Comparison of ENCODE assay signal across 8 cellular contexts in the genomic region with DNA sequence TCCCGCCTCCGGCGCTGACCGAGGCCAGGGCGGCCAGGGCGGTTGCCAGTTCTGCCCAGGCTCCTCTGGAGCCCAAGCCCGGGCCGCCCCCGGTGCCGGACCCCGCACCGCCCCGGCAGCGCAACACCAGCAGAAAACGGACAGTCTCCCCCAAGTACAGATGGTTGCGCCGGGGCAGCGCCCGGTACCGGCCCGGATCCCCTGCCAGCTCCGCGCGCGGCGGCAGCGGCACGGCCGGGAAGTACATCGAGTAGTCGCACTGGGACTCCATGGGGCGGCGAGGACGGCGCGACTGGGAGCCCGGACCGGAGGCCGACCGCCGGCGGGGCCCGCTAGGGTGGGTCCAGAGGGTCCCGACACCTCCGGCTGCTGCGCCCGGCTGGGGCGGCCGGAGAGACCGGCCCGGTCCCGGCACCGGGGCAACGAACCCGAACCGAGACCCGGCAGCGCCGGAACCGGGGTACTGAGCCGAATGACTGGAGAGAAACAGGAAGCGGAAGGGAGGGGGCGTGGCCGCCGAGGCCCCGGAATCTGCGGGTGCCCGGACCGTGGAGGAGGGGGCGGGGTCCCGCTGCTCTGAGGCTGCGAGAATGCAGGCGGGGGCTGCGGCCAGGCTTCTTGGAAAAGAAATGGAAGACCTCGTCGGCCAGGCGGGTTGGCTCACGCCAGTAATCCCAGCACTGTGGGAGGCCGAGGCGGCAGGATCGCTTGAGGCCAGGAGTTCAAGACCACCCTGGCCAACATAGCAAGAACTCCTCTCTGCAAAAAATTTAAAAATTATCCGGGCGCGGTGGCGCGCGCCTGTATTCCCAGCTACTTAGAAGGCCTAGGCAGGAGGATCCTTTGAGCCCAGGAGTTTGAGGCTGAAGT. TPM values are rescaled to one million over a fixed set of nuclear protein-coding genes. Genes with fewer than 3 reads are reported as not detected.
A peak's percentile ranks its signal among the peaks of the same experiment; 100 is the strongest.
DNase-seq lines count a peak whose midpoint lies in the region; TF ChIP-seq lines count a peak whose summit lies in the region.

Gene TRAPPC14, minus strand, starts transcription at position 495 of the 870 bp plus-strand sequence. Its CDS starts 224 bp downstream, at position 271.

- H3K9me3 ChIP-seq in SK-N-SH = no peaks in the 10 kb centered on the region
- H3K9me3 ChIP-seq in neutrophil = no peaks in the 10 kb centered on the region

- peak within 1 kb of the TSS; percentile 83 for H2AFZ ChIP-seq in SK-N-SH (ENCODE audit: low read depth)

- peak within 1 kb of the TSS; percentile 66 for H3K4me3 ChIP-seq in NB4 (ENCODE audit: low read depth, low read length)
- peak within 1 kb of the TSS; percentile 87 to 93 for H3K4me3 ChIP-seq in SK-N-SH (ENCODE audit: low read depth in 2 of 2, low read length in 1 of 2)
- H3K4me3 ChIP-seq in neutrophil (ENCODE audit: low read depth in 1 of 2, low read length in 1 of 2) = peak within 1 kb of the TSS; percentile 91 to 99

- H3K36me3 ChIP-seq in SK-N-SH (replicated peaks in 1 of 2; ENCODE audit: control insufficient read depth in 1 of 2, insufficient read depth in 2 of 2, low read length in 1 of 2) (peaks cover 23 to 35% of the 10 kb centered on the region in 2 experiments), neutrophil (peaks cover 44% of the 10 kb centered on the region)

- H3K4me1 Mint-ChIP-seq in activated naive CD4-positive, alpha-beta T cell treated with anti-CD3 and anti-CD28 coated beads, Interleukin-2, amount 10 ng/mL, durations not matched to agents 7 days and 5 days = peaks cover 68% of the 10 kb centered on the region

- WGBS in SK-N-SH (ENCODE audit: low lambda C conversion rate) = 3% methylated on average over 61 of the region's 87 CpGs

- H3K27me3 ChIP-seq in SK-N-SH (ENCODE audit: insufficient read depth) (no peaks in the 10 kb centered on the region), neutrophil (peaks cover 10% of the 10 kb centered on the region)

- TF ChIP-seq CTCF in NB4 (IDR thresholded peaks at IDR 0.05; ENCODE audit: low read depth, low read length) = no peak
- TF ChIP-seq CTCF in SK-N-SH (IDR thresholded peaks at IDR 0.05) = no peak
- no peak for TF ChIP-seq CTCF in neutrophil (IDR thresholded peaks at IDR 0.05)

- H3K9me3 Mint-ChIP-seq in activated naive CD4-positive, alpha-beta T cell treated with anti-CD3 and anti-CD28 coated beads, Interleukin-2, amount 10 ng/mL, durations not matched to agents 7 days and 5 days = no peaks in the 10 kb centered on the region

- POLR2A ChIA-PET in HEK293T (lab: Yijun Ruan, JAX) = interaction anchor here (0.9 to 2.1 kb wide), 2 partner anchors 10 kb away, joined by 4 to 20 read pairs; partner anchors contain the start of gene LAMTOR4
- POLR2A ChIA-PET in SK-N-SH (lab: Yijun Ruan, JAX) = interaction anchor here (0.6 to 4.3 kb wide), 3 partner anchors 10 to 18 kb away, joined by 4 to 25 read pairs (median 8); partner anchors contain the start of genes GAL3ST4, GPC2, LAMTOR4 and STAG3

- peak in 1 of 2 experiments; percentile 30; a peak in 1 of 4 replicates for TF ChIP-seq EP300 in SK-N-SH (IDR thresholded peaks at IDR 0.05; ENCODE audit: borderline replicate concordance in 1 of 2, low read depth in 1 of 2, low read length in 1 of 2)

- no peaks in the 10 kb centered on the region for H3K9me2 ChIP-seq in SK-N-SH

- H3F3A ChIP-seq in SK-N-SH (replicated peaks; ENCODE audit: insufficient read depth) = peaks cover 8% of the 10 kb centered on the region

- CTCF ChIA-PET in HEK293T (lab: Yijun Ruan, JAX) = no interaction called here
- CTCF ChIA-PET in SK-N-SH (lab: Yijun Ruan, JAX) = interaction anchor here (0.7 to 3.9 kb wide), 8 partner anchors 8 to 110 kb away, joined by 3 to 33 read pairs (median 6); partner anchors contain the start of genes GPC2, LAMTOR4 and STAG3
- CTCF ChIA-PET in activated naive CD4-positive, alpha-beta T cell treated with anti-CD3 and anti-CD28 coated beads, Interleukin-2, amount 10 ng/mL, durations not matched to agents 7 days and 5 days (lab: Charles Lee) = interaction anchor here (0.7 to 2.5 kb wide), 2 partner anchors 8 to 26 kb away, joined by 3 to 7 read pairs; no protein-coding TSS in a partner anchor

- DNase-seq in ELF-1 (ENCODE audit: low read depth, low spot score) (peak; percentile 93), HEK293T (ENCODE audit: extremely low spot score) (peak; percentile 92), NB4 (ENCODE audit: low read depth) (peak; percentile 94), SK-N-SH (peak; percentile 100), germinal center (ENCODE audit: low spot score) (peak; percentile 97), substantia nigra (lab: John Stamatoyannopoulos, UW) (peak; percentile 29 to 94 (median 83))
- DNase-seq in activated naive CD4-positive, alpha-beta T cell treated with anti-CD3 and anti-CD28 coated beads, Interleukin-2, amount 10 ng/mL, durations not matched to agents 7 days and 5 days = peak; percentile 97

- H3K4me1 ChIP-seq in SK-N-SH (ENCODE audit: control insufficient read depth in 1 of 2, insufficient read depth in 2 of 2, low read depth in 1 of 2, low read length in 1 of 2) = peaks cover 11 to 19% of the 10 kb centered on the region in 2 experiments; a peak in 2 of 4 replicates
- H3K4me1 ChIP-seq in neutrophil (ENCODE audit: control insufficient read depth in 1 of 2, insufficient read depth in 1 of 2, low read depth in 1 of 2, low read length in 1 of 2) = peaks cover 52 to 56% of the 10 kb centered on the region in 2 experiments

- H3K79me2 ChIP-seq in SK-N-SH (ENCODE audit: insufficient read depth) = peaks cover 40% of the 10 kb centered on the region

- H3K36me3 Mint-ChIP-seq in activated naive CD4-positive, alpha-beta T cell treated with anti-CD3 and anti-CD28 coated beads, Interleukin-2, amount 10 ng/mL, durations not matched to agents 7 days and 5 days = peaks cover 36% of the 10 kb centered on the region

- H3K27ac ChIP-seq in SK-N-SH (ENCODE audit: low read depth in 2 of 2, low read length in 1 of 2) = peak within 1 kb of the TSS; percentile 36 to 62
- H3K27ac ChIP-seq in neutrophil = peak within 1 kb of the TSS; percentile 86
- H3K27ac ChIP-seq in substantia nigra (ENCODE audit: low read depth, low read length, poor library complexity, severe bottlenecking) = peak within 1 kb of the TSS; percentile 83

- peak within 1 kb of the TSS; percentile 100 for H3K4me2 ChIP-seq in SK-N-SH

- TF ChIP-seq RAD21 in SK-N-SH (IDR thresholded peaks at IDR 0.05; ENCODE audit: low read length) = no peak

- H3K4me3 Mint-ChIP-seq in activated naive CD4-positive, alpha-beta T cell treated with anti-CD3 and anti-CD28 coated beads, Interleukin-2, amount 10 ng/mL, durations not matched to agents 7 days and 5 days = peak within 1 kb of the TSS; percentile 89

- H3K27ac Mint-ChIP-seq in activated naive CD4-positive, alpha-beta T cell treated with anti-CD3 and anti-CD28 coated beads, Interleukin-2, amount 10 ng/mL, durations not matched to agents 7 days and 5 days = peak within 1 kb of the TSS; percentile 84

- H4K20me1 ChIP-seq in SK-N-SH (ENCODE audit: insufficient read depth) = peaks cover 20% of the 10 kb centered on the region

- peak within 1 kb of the TSS; percentile 85 for H3K9ac ChIP-seq in SK-N-SH

- peak; percentile 73 for TF ChIP-seq POLR2A in NB4 (IDR thresholded peaks at IDR 0.05; ENCODE audit: extremely low read depth, insufficient read length)

- no peaks in the 10 kb centered on the region for H3K27me3 Mint-ChIP-seq in activated naive CD4-positive, alpha-beta T cell treated with anti-CD3 and anti-CD28 coated beads, Interleukin-2, amount 10 ng/mL, durations not matched to agents 7 days and 5 days

TF ChIP-seq in HEK293T, 16 proteins besides CTCF, POLR2A, EP300 and RAD21:
- TF ChIP-seq ELF4 (IDR thresholded peaks at IDR 0.05) (0 out of 2 replicates have a peak, but pooled peaks have one; percentile 37), SUZ12 (IDR thresholded peaks at IDR 0.05) (no peak), FOXM1 (IDR thresholded peaks at IDR 0.05; ENCODE audit: borderline replicate concordance) (no peak)

TF ChIP-seq in SK-N-SH, 30 proteins besides CTCF, POLR2A, EP300 and RAD21 (continues in another document):
- TF ChIP-seq YY1 (IDR thresholded peaks at IDR 0.05; ENCODE audit: low read depth) (peak; percentile 77), TCF12 (IDR thresholded peaks at IDR 0.05) (peak; percentile 29; the same call in 1 of the 2 replicates), IRF3 (IDR thresholded peaks at IDR 0.05; ENCODE audit: low read depth, low read length) (no peak), FOXM1 (IDR thresholded peaks at IDR 0.05; ENCODE audit: low read depth) (no peak; the same call in 1 of the 2 replicates)
- TF ChIP-seq, protein P1, sequence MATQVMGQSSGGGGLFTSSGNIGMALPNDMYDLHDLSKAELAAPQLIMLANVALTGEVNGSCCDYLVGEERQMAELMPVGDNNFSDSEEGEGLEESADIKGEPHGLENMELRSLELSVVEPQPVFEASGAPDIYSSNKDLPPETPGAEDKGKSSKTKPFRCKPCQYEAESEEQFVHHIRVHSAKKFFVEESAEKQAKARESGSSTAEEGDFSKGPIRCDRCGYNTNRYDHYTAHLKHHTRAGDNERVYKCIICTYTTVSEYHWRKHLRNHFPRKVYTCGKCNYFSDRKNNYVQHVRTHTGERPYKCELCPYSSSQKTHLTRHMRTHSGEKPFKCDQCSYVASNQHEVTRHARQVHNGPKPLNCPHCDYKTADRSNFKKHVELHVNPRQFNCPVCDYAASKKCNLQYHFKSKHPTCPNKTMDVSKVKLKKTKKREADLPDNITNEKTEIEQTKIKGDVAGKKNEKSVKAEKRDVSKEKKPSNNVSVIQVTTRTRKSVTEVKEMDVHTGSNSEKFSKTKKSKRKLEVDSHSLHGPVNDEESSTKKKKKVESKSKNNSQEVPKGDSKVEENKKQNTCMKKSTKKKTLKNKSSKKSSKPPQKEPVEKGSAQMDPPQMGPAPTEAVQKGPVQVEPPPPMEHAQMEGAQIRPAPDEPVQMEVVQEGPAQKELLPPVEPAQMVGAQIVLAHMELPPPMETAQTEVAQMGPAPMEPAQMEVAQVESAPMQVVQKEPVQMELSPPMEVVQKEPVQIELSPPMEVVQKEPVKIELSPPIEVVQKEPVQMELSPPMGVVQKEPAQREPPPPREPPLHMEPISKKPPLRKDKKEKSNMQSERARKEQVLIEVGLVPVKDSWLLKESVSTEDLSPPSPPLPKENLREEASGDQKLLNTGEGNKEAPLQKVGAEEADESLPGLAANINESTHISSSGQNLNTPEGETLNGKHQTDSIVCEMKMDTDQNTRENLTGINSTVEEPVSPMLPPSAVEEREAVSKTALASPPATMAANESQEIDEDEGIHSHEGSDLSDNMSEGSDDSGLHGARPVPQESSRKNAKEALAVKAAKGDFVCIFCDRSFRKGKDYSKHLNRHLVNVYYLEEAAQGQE (IDR thresholded peaks at IDR 0.05; ENCODE audit: low read depth, low read length) = no peak

RNA-seq across cellular contexts. Expression of gene TRAPPC14, which starts in this region (rescaled TPM):
- polyA plus RNA-seq in SK-N-SH (2012; rRNA removed) = 13.9 and 16.4 TPM in 2 replicates
- polyA plus RNA-seq in SK-N-SH (2012; cell fraction: cytosol; rRNA removed) = 3.7 and 5.3 TPM in 2 replicates
- polyA plus RNA-seq in SK-N-SH (2012; cell fraction: nucleus; rRNA removed) = 125 and 160 TPM in 2 replicates

Comparison
In these comparisons a context has a peak if more than half of its experiments do, and no peak if none do; other contexts are left out.
1. Peak in every context shown above with its lines: DNase-seq, H3K4me3 ChIP-seq and H3K27ac ChIP-seq.